8 cellular contexts compared by ENCODE assay signal in genomic region chr7:105014725-105015630, GRCh38. TPM values are rescaled to one million over a fixed set of nuclear protein-coding genes. Genes with fewer than 3 reads are reported as not detected.
DNase-seq lines count a peak whose midpoint lies in the region; ATAC-seq and TF ChIP-seq lines count a peak whose summit lies in the region.

No MANE protein-coding gene starts in this region.

- peak overlapping the region; percentile 96 to 100 (median 98) for H3K4me3 Mint-ChIP-seq in naive thymus-derived CD4-positive, alpha-beta T cell

- no peaks in the 10 kb centered on the region for H3K27me3 ChIP-seq in AG04450 (ENCODE audit: control insufficient read depth, insufficient read depth, low read length)
- no peaks in the 10 kb centered on the region for H3K27me3 ChIP-seq in naive thymus-derived CD4-positive, alpha-beta T cell (ENCODE audit: control insufficient read depth in 2 of 2, insufficient read depth in 2 of 2, low read length in 2 of 2)

- peak overlapping the region; percentile 97 for H3K4me3 ChIP-seq in AG04450 (ENCODE audit: low read depth, low read length)
- peak overlapping the region; percentile 77 for H3K4me3 ChIP-seq in naive thymus-derived CD4-positive, alpha-beta T cell (ENCODE audit: low read length)

- POLR2A ChIA-PET in AG04450 (lab: Yijun Ruan, JAX) = interaction anchor here (0.6 to 3.9 kb wide), 7 partner anchors 12 to 83 kb away, joined by 3 to 31 read pairs (median 4); no protein-coding TSS in a partner anchor
- POLR2A ChIA-PET in naive thymus-derived CD4-positive, alpha-beta T cell (lab: Charles Lee) = interaction anchor here (0.6 to 15.5 kb wide), 23 partner anchors 8 to 1097 kb away, joined by 3 to 639 read pairs (median 5); partner anchors contain the start of gene SYPL1

- H3K36me3 ChIP-seq in naive thymus-derived CD4-positive, alpha-beta T cell (ENCODE audit: control insufficient read depth in 2 of 3, insufficient read depth in 3 of 3, low read length in 3 of 3) = peaks cover 0 to 18% (median 0%) of the 10 kb centered on the region in 3 experiments

- ATAC-seq in naive thymus-derived CD4-positive, alpha-beta T cell = no peak
- ATAC-seq in HG03469 (IDR thresholded peaks at IDR 0.05; ENCODE audit: unreplicated experiment) = no peak

- intact Hi-C loops in naive thymus-derived CD4-positive, alpha-beta T cell (cut with micrococcal nuclease) = loop anchor here (1.0 to 10.0 kb wide), 8 partner anchors 10 to 1670 kb away; partner anchors contain the start of genes PSMC2 (in 2 of the 2), DNAJC2 (in 1 of the 2) and RINT1 (in 1 of the 2)

- H3K27ac ChIP-seq in AG04450 (ENCODE audit: low read depth, low read length) = peak overlapping the region; percentile 82
- H3K27ac ChIP-seq in naive thymus-derived CD4-positive, alpha-beta T cell (ENCODE audit: low read depth, low read length) = peak overlapping the region; percentile 97

- H3K9me3 Mint-ChIP-seq in naive thymus-derived CD4-positive, alpha-beta T cell = peaks cover 0 to 14% (median 0%) of the 10 kb centered on the region in 11 donors

- TF ChIP-seq CTCF in AG04450 (IDR thresholded peaks at IDR 0.05; ENCODE audit: low read depth, low read length) = no peak
- no peak for TF ChIP-seq CTCF in GM20000 (IDR thresholded peaks at IDR 0.05; ENCODE audit: extremely low read depth, missing control alignments)

- peaks cover 22 to 50% (median 42%) of the 10 kb centered on the region in 7 donors for H3K4me1 Mint-ChIP-seq in naive thymus-derived CD4-positive, alpha-beta T cell

- peak overlapping the region; percentile 99 to 100 (median 100) for H3K27ac Mint-ChIP-seq in naive thymus-derived CD4-positive, alpha-beta T cell

- peaks cover 5 to 19% of the 10 kb centered on the region in 2 donors for H3K4me1 ChIP-seq in naive thymus-derived CD4-positive, alpha-beta T cell (ENCODE audit: control insufficient read depth in 2 of 2, insufficient read depth in 2 of 2, low read length in 2 of 2)

- DNase-seq in AG04450 (ENCODE audit: low read depth, low spot score) (no peak), GM20000 (ENCODE audit: low spot score) (peak; percentile 57), NCI-H748 (lab: John Stamatoyannopoulos, UW; ENCODE audit: unreplicated experiment) (peak; percentile 60), fibroblast of gingiva (ENCODE audit: low read depth) (peak; percentile 45), stromal cell of bone marrow (ENCODE audit: low read depth) (peak; percentile 50)
- DNase-seq in activated T-cell treated with anti-CD3 and anti-CD28 coated beads, Interleukin-2, amount 50 U/mL, for 1 hour = peak; percentile 61
- DNase-seq in naive thymus-derived CD4-positive, alpha-beta T cell = peak; percentile 20 to 58 (median 45)

- H3K9me3 ChIP-seq in AG04450 (ENCODE audit: control insufficient read depth, insufficient read depth, low read length) = peaks cover 6% of the 10 kb centered on the region; the same call in 1 of the 2 replicates
- no peaks in the 10 kb centered on the region for H3K9me3 ChIP-seq in naive thymus-derived CD4-positive, alpha-beta T cell (ENCODE audit: control insufficient read depth in 2 of 3, low read length in 3 of 3)

- CTCF ChIA-PET in AG04450 (lab: Charles Lee) = interaction anchor here (5.4 kb wide), 1 partner anchor 33 kb away, joined by 38 read pairs; no protein-coding TSS in a partner anchor
- CTCF ChIA-PET in naive thymus-derived CD4-positive, alpha-beta T cell (lab: Charles Lee) = interaction anchor here (0.5 to 5.7 kb wide), 7 partner anchors 9 to 595 kb away, joined by 3 to 54 read pairs (median 4); no protein-coding TSS in a partner anchor

- H3K36me3 Mint-ChIP-seq in naive thymus-derived CD4-positive, alpha-beta T cell = peaks cover 0 to 30% (median 5%) of the 10 kb centered on the region in 5 donors

- H3K27me3 Mint-ChIP-seq in naive thymus-derived CD4-positive, alpha-beta T cell = peaks cover 0 to 8% (median 0%) of the 10 kb centered on the region in 5 donors

RNA-seq across cellular contexts. Expression of gene KMT2E, which starts 1.0 kb away (rescaled TPM):
- polyA plus RNA-seq in AG04450 (2011; rRNA removed) = 13.8 and 24.1 TPM in 2 replicates
- polyA minus RNA-seq in AG04450 (2011; rRNA and poly(A)+ RNA removed) = 74.9 and 89.4 TPM in 2 replicates
- total RNA-seq in naive thymus-derived CD4-positive, alpha-beta T cell = 100 to 1,000 TPM; 129 to 221 (median 186) TPM
- polyA plus RNA-seq in naive thymus-derived CD4-positive, alpha-beta T cell = 100 to 1,000 TPM; 195 to 221 TPM
